8 cellular contexts compared by ENCODE assay signal in the genomic region with DNA sequence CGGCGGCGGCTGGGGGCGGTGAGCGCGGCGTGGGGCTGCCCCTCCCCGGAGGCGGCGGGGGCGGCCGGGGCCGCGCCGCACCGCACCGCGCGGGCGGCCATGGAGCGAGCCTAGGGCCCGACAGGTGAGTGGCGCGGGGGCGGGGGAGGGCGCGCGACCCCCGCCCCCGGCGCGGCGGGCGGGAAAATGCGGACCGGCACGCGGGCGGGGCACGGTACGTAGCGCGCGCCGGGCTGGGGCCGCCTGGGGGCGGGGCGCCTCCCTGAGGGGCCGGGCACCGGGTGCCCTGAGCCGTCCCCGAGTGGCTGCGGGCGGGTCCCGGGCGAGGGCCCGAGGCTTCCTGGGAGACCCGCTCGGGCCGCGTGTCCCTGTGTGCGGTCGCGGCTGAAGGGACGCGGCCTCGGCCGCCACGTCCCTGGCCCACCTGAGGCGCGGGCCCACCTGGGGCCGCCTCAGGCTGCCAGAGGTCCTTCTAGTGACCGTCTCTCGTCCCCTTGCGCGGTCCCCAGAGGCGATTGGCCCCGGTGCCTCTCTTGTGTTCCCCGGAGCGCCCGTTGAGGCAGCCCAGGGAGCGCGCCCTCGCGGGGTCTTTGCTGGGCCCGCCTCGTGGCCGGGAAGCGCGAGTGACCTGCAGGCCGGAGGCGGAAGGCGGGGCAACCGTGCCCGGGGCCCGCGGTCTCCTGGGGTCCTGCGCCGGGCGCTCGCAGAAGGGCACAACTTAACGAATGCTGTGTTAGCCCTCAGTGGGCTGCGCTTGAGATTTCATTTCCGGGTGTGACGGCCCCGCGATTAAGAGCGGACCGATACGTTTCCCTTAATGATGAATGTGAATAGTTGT. TPM values are rescaled to one million over a fixed set of nuclear protein-coding genes. Genes with fewer than 3 reads are reported as not detected.
A peak's percentile ranks its signal among the peaks of the same experiment; 100 is the strongest.
DNase-seq lines count a peak whose midpoint lies in the region; ATAC-seq and TF ChIP-seq lines count a peak whose summit lies in the region.

No MANE protein-coding gene starts in this region.

- H3K9me3 ChIP-seq in RWPE2 (ENCODE audit: severe bottlenecking) (no peaks in the 10 kb centered on the region), neutrophil (no peaks in the 10 kb centered on the region)

- ATAC-seq in GM21576 (IDR thresholded peaks at IDR 0.05; ENCODE audit: unreplicated experiment) (peak; percentile 69), RWPE2 (ENCODE audit: low read depth) (peak; percentile 73), foreskin keratinocyte (peak; percentile 73)

- TF ChIP-seq RAD21 in Ishikawa (IDR thresholded peaks at IDR 0.05; ENCODE audit: low read depth): no peak

- H3K36me3 ChIP-seq in RWPE2 (ENCODE audit: low read depth) (no peaks in the 10 kb centered on the region), neutrophil (no peaks in the 10 kb centered on the region)

- no peak for TF ChIP-seq EP300 in Ishikawa (IDR thresholded peaks at IDR 0.05; ENCODE audit: borderline replicate concordance)

- H3K4me1 ChIP-seq in RWPE2 (ENCODE audit: insufficient read depth, poor library complexity, severe bottlenecking) (peaks cover 6% of the 10 kb centered on the region), foreskin keratinocyte (no peaks in the 10 kb centered on the region), neutrophil (ENCODE audit: control insufficient read depth in 1 of 2, insufficient read depth in 1 of 2, low read depth in 1 of 2, low read length in 1 of 2) (peaks cover 11 to 12% of the 10 kb centered on the region in 2 experiments)

- H3K27me3 ChIP-seq in RWPE2 (ENCODE audit: insufficient read depth, poor library complexity, severe bottlenecking): no peaks in the 10 kb centered on the region
- H3K27me3 ChIP-seq in foreskin keratinocyte: no peaks in the 10 kb centered on the region
- no peaks in the 10 kb centered on the region for H3K27me3 ChIP-seq in neutrophil

- peak overlapping the region; percentile 73 for H3K27ac ChIP-seq in RWPE2 (ENCODE audit: poor library complexity, severe bottlenecking)
- peak overlapping the region; percentile 83 for H3K27ac ChIP-seq in foreskin keratinocyte
- H3K27ac ChIP-seq in neutrophil: peak overlapping the region; percentile 70
- H3K27ac ChIP-seq in temporal lobe (ENCODE audit: low read depth, low read length): peak overlapping the region; percentile 80

- no peak for TF ChIP-seq CTCF in RWPE2 (IDR thresholded peaks at IDR 0.05; ENCODE audit: poor library complexity, severe bottlenecking)
- TF ChIP-seq CTCF in foreskin keratinocyte (conservative IDR thresholded peaks at IDR 0.05): no peak
- TF ChIP-seq CTCF in neutrophil (IDR thresholded peaks at IDR 0.05): no peak

- H3K4me3 ChIP-seq in RWPE2 (ENCODE audit: severe bottlenecking): peak overlapping the region; percentile 94
- peak overlapping the region; percentile 74 to 96 for H3K4me3 ChIP-seq in neutrophil (ENCODE audit: low read depth in 1 of 2, low read length in 1 of 2)

- DNase-seq in Daoy (ENCODE audit: low read depth): peak; percentile 78
- no peak for DNase-seq in RWPE2 (ENCODE audit: low spot score)
- peak; percentile 91 for DNase-seq in activated effector memory CD4-positive, alpha-beta T cell treated with anti-CD3 and anti-CD28 coated beads, Interleukin-2, amount 50 U/mL, for 16 hours
- peak in 1 of 2 donors; percentile 50 for DNase-seq in foreskin keratinocyte

TF ChIP-seq in Ishikawa, 13 proteins besides CTCF, POLR2A, EP300 and RAD21:
- peak; percentile 34; the same call in 1 of the 2 replicates for TF ChIP-seq ZBTB7A (IDR thresholded peaks at IDR 0.05; ENCODE audit: low read depth)
- TF ChIP-seq YY1 (IDR thresholded peaks at IDR 0.05; ENCODE audit: low read depth): 0 out of 2 replicates have a peak, but pooled peaks have one; percentile 2
- TF ChIP-seq TCF12 (IDR thresholded peaks at IDR 0.05; ENCODE audit: low read depth): no peak
- no peak for TF ChIP-seq NFIC (IDR thresholded peaks at IDR 0.05)
- TF ChIP-seq MAX (IDR thresholded peaks at IDR 0.05): peak; percentile 82
TF ChIP-seq in Ishikawa: peak in this region for 3.

RNA-seq across cellular contexts. Expression of gene FAM20B, which starts 0.5 kb away (rescaled TPM):
- total RNA-seq in Daoy (2014; rRNA removed; shearing (Covaris generic)): 30.9 and 38.5 TPM in 2 replicates
- total RNA-seq in foreskin keratinocyte: 28.9 and 29.1 TPM in 2 replicates
- 7.7 and 9.1 TPM in 2 replicates for polyA plus RNA-seq in foreskin keratinocyte
- 33.2 TPM for total RNA-seq in temporal lobe

RNA-seq across cellular contexts. Expression of gene TOR3A, which starts 55.7 kb away (rescaled TPM):
- total RNA-seq in Daoy (2014; rRNA removed; shearing (Covaris generic)): 27.7 and 39.2 TPM in 2 replicates
- total RNA-seq in foreskin keratinocyte (31.2 and 32.1 TPM in 2 replicates), temporal lobe (23.1 TPM)
- polyA plus RNA-seq in foreskin keratinocyte: 31.1 and 35.8 TPM in 2 replicates
